ENCODE assay signal across 8 cellular contexts in genomic region chr1:23692308-23692871, GRCh38. TPM values are rescaled to one million over a fixed set of nuclear protein-coding genes. Genes with fewer than 3 reads are reported as not detected.
DNase-seq lines count a peak whose midpoint lies in the region; ATAC-seq, FAIRE-seq and TF ChIP-seq lines count a peak whose summit lies in the region.

No MANE protein-coding gene starts in this region.

- peak overlapping the region; percentile 94 for H3K4me2 ChIP-seq in IMR-90 (ENCODE audit: low read depth, low read length)

- peak overlapping the region; percentile 98 for H2AK5ac ChIP-seq in IMR-90 (ENCODE audit: low read depth, low read length)

- H3K79me1 ChIP-seq in IMR-90 (ENCODE audit: low read depth in 1 of 2, low read length in 2 of 2), result peaks cover 13 to 48% of the 10 kb centered on the region in 2 experiments; a peak in 3 of 4 replicates

- H3K18ac ChIP-seq in IMR-90 (ENCODE audit: low read depth, low read length), result no peak overlapping the region

- H3K9me3 ChIP-seq in BE2C (no peaks in the 10 kb centered on the region), IMR-90 (ENCODE audit: control insufficient read depth, insufficient read depth, low read length) (no peaks in the 10 kb centered on the region)

- H2BK20ac ChIP-seq in IMR-90 (ENCODE audit: low read depth, low read length), result no peak overlapping the region

- TF ChIP-seq POLR2A in IMR-90 (IDR thresholded peaks at IDR 0.05; ENCODE audit: low read depth, low read length), result no peak

- peak overlapping the region; percentile 59 for H4K91ac ChIP-seq in IMR-90 (ENCODE audit: insufficient read depth, low read depth, low read length)

- ATAC-seq in IMR-90 (ENCODE audit: low read depth) (no peak), GM18511 (IDR thresholded peaks at IDR 0.05; ENCODE audit: unreplicated experiment) (no peak), HG02588 (IDR thresholded peaks at IDR 0.05; ENCODE audit: unreplicated experiment) (no peak)

- 30% methylated on average over 2 of the region's 17 CpGs; no CpG with 5 or more reads in 1 of the 2 experiments for WGBS in IMR-90 (ENCODE audit: extremely low coverage in 2 of 2, insufficient read length in 1 of 2), 2 experiments

- H3K9me1 ChIP-seq in IMR-90 (ENCODE audit: insufficient read depth, low read length), result peaks cover 17% of the 10 kb centered on the region

- peak overlapping the region; percentile 72 for H3K27ac ChIP-seq in IMR-90 (ENCODE audit: insufficient read depth, low read length)

- CTCF ChIA-PET in IMR-90 (lab: Yijun Ruan, JAX), result interaction anchor here (0.7 to 1.3 kb wide), 2 partner anchors 19 to 80 kb away, joined by 3 to 5 read pairs; no protein-coding TSS in a partner anchor

- no peak for FAIRE-seq in bronchial epithelial cell (lab: Jason Lieb, UNC)

- H4K20me1 ChIP-seq in IMR-90 (ENCODE audit: insufficient read depth, low read length), result peaks cover 58% of the 10 kb centered on the region

- peak overlapping the region; percentile 86 for H3K56ac ChIP-seq in IMR-90 (ENCODE audit: extremely low read depth, insufficient read depth, low read length)

- H3K27me3 ChIP-seq in BE2C, result no peaks in the 10 kb centered on the region
- no peaks in the 10 kb centered on the region for H3K27me3 ChIP-seq in IMR-90 (ENCODE audit: control insufficient read depth, insufficient read depth, low read length)
- no peaks in the 10 kb centered on the region for H3K27me3 ChIP-seq in bronchial epithelial cell (ENCODE audit: control insufficient read depth, insufficient read depth, low read length)

- in situ Hi-C loops in IMR-90 (cut with MboI; ENCODE audit: low sequenced_read_pairs), result no loop called here
- in situ Hi-C loops in ACHN (cut with HindIII; ENCODE audit: low pct_ligation_motif_present, low pct_unique_long_range_greater_than_20kb, low sequenced_read_pairs), result no loop called here

- TF ChIP-seq CTCF in BE2C (IDR thresholded peaks at IDR 0.05; ENCODE audit: low read depth, low read length) (no peak), IMR-90 (conservative IDR thresholded peaks at IDR 0.05; ENCODE audit: low read depth, low read length) (no peak), bronchial epithelial cell (IDR thresholded peaks at IDR 0.05; ENCODE audit: insufficient read depth, low read length, severe bottlenecking) (no peak)

- H3K23ac ChIP-seq in IMR-90 (ENCODE audit: low read depth, low read length), result peak overlapping the region; percentile 66

- no peak overlapping the region for H2BK15ac ChIP-seq in IMR-90 (ENCODE audit: low read depth, low read length)

- BruUV-seq in IMR-90 (replicated peaks; lab: Mats Ljungman, UMichigan), result no TSS peak

- DNase-seq in BE2C (no peak), IMR-90 (no peak), bronchial epithelial cell (ENCODE audit: low read depth) (no peak), myocyte (ENCODE audit: low read depth) (peak; percentile 12), NAMALWA (ENCODE audit: low spot score) (no peak), ACHN (no peak)

- H3K14ac ChIP-seq in IMR-90 (replicated peaks; ENCODE audit: low read depth, low read length), result peak overlapping the region; percentile 92

- intact Hi-C loops in IMR-90 (cut with micrococcal nuclease), result loop anchor here (5.0 kb wide), 2 partner anchors 50 to 135 kb away; partner anchors contain the start of genes ELOA and ID3

- H3K4me3 ChIP-seq in BE2C (ENCODE audit: low read depth, low read length), result peak overlapping the region; percentile 94
- H3K4me3 ChIP-seq in IMR-90 (ENCODE audit: insufficient read depth, low read depth, low read length), result peak overlapping the region; percentile 74
- H3K4me3 ChIP-seq in bronchial epithelial cell (ENCODE audit: low read depth, low read length), result peak overlapping the region; percentile 97

- no peaks in the 10 kb centered on the region; the same call in 1 of the 2 replicates for H3K4me1 ChIP-seq in BE2C
- peaks cover 10% of the 10 kb centered on the region for H3K4me1 ChIP-seq in IMR-90 (ENCODE audit: control insufficient read depth, insufficient read depth, low read length)

- POLR2A ChIA-PET in IMR-90 (lab: Charles Lee; ENCODE audit: unreplicated experiment), result interaction anchor here (0.6 kb wide), 2 partner anchors 10 to 735 kb away, joined by 8 to 16 read pairs; no protein-coding TSS in a partner anchor

- H2BK5ac ChIP-seq in IMR-90 (ENCODE audit: low read depth, low read length, poor library complexity, severe bottlenecking), result peak overlapping the region; percentile 33

- dilution Hi-C loops in IMR-90 (cut with HindIII; ENCODE audit: low sequenced_read_pairs, unreplicated experiment), result no loop called here

- peak overlapping the region; percentile 92 for H2AK9ac ChIP-seq in IMR-90 (replicated peaks; ENCODE audit: low read depth, low read length, poor library complexity)

- H3K36me3 ChIP-seq in BE2C (peaks cover 49% of the 10 kb centered on the region), IMR-90 (ENCODE audit: control insufficient read depth, insufficient read depth, low read length) (peaks cover 39% of the 10 kb centered on the region), bronchial epithelial cell (ENCODE audit: control insufficient read depth, insufficient read depth, low read length) (peaks cover 25% of the 10 kb centered on the region)

- peak overlapping the region; percentile 88 for H3K4ac ChIP-seq in IMR-90 (ENCODE audit: low read depth, low read length)

- no peak for TF ChIP-seq RAD21 in IMR-90 (IDR thresholded peaks at IDR 0.05; ENCODE audit: low read length)

- peak overlapping the region; percentile 61 to 93 for H4K8ac ChIP-seq in IMR-90 (ENCODE audit: low read depth in 2 of 2, low read length in 2 of 2)

- no peak overlapping the region for H2AFZ ChIP-seq in IMR-90 (replicated peaks; ENCODE audit: low read length, poor library complexity)

- peak overlapping the region; percentile 27; the same call in 1 of the 2 replicates for H4K5ac ChIP-seq in IMR-90 (ENCODE audit: low read depth, low read length)

- H3K9ac ChIP-seq in IMR-90 (ENCODE audit: low read depth, low read length), result peak overlapping the region; percentile 92

- no peak overlapping the region for H2BK120ac ChIP-seq in IMR-90 (ENCODE audit: low read depth, low read length)

TF ChIP-seq in IMR-90, 13 proteins besides CTCF, POLR2A, EP300 and RAD21:
- TF ChIP-seq CHD1 (IDR thresholded peaks at IDR 0.05; ENCODE audit: low read depth, low read length), result peak; percentile 79; the same call in 1 of the 2 replicates
- TF ChIP-seq RFX5 (IDR thresholded peaks at IDR 0.05; ENCODE audit: low read depth, low read length), result no peak
- no peak for TF ChIP-seq CEBPB (IDR thresholded peaks at IDR 0.05; ENCODE audit: low read depth, low read length)

RNA-seq across cellular contexts. Expression of gene RPL11, which starts 0.8 kb away (rescaled TPM):
- polyA plus RNA-seq in BE2C (2012; ENCODE audit: insufficient read depth, insufficient read length, low read depth), result 773 TPM
- 452 and 980 TPM in 2 replicates for total RNA-seq in IMR-90 (2012; rRNA removed)
- 1,692 and 1,751 TPM in 2 replicates for polyA plus RNA-seq in IMR-90 (2012; rRNA removed)
- polyA plus RNA-seq in IMR-90 (2012; cell fraction: cytosol; rRNA removed), result 209 and 733 TPM in 2 replicates
- polyA plus RNA-seq in IMR-90 (2012; cell fraction: nucleus; rRNA removed; ENCODE audit: low replicate concordance), result 34.7 and 396 TPM in 2 replicates
- total RNA-seq in bronchial epithelial cell, result 1,896 and 1,988 TPM in 2 replicates
- total RNA-seq in myocyte, result 551 and 641 TPM in 2 replicates
- polyA plus RNA-seq in myocyte (2012), result 1,209 TPM

RNA-seq across cellular contexts. Expression of gene ELOA, which starts 50.9 kb away (rescaled TPM):
- 22.1 TPM for polyA plus RNA-seq in BE2C (2012; ENCODE audit: insufficient read depth, insufficient read length, low read depth)
- total RNA-seq in IMR-90 (2012; rRNA removed) (40.7 and 44.4 TPM in 2 replicates), bronchial epithelial cell (16.8 and 19.6 TPM in 2 replicates), myocyte (38.7 and 43.2 TPM in 2 replicates)
- 19.5 and 22.9 TPM in 2 replicates for polyA plus RNA-seq in IMR-90 (2012; rRNA removed)
- 5.5 and 9.2 TPM in 2 replicates for polyA plus RNA-seq in IMR-90 (2012; cell fraction: cytosol; rRNA removed)
- polyA plus RNA-seq in IMR-90 (2012; cell fraction: nucleus; rRNA removed; ENCODE audit: low replicate concordance), result 9.4 and 25.4 TPM in 2 replicates
- 23.6 TPM for polyA plus RNA-seq in myocyte (2012)
